1 cellular context compared by ENCODE assay signal in the genomic region with DNA sequence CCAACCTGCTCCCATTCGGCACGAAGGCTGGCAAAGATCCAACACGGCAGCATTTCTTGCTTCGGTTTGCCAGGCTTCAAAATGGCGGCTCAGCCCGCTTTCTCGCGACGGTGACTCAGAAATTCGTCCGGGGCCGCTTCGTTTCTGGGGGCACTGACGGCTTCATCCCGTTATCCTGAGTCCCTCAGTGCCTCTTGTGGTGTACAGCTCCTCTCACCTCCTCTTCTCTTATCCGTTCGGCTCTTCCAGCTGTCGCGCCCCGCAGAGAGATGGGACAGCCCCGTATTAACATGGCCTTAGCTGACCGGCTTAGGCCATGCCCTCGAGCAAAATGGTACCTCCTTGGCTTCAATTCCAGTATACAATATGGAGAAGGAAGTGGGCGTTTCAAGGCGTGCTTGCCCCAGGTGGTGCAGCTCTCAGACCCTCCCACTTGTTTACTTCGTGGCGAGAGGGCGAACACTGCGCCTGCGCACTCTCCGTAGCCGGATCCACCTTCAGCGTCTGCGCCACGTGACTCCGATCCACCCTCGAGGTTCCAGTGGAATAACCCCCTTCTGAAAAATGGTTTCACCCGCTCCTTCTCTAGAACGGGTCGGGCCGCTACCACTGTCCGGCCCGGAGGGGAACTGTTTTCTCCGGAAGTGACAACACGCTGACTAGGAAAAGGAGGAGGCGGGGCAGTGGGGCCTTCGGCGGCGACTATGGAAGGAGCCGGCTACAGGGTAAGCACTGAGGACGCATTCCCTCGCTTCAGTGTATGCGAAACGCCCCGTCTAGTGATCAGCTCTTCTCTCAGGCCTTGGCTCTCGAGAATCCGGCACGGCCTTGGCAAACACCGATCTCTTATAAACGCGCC.
TF ChIP-seq lines count a peak whose summit lies in the region.

A gene (minus strand): TSS at position 336 of the 859 bp plus-strand sequence. CDS start 4,060 bp downstream, outside the sequence.
A gene (plus strand): TSS at position 683 of the 859 bp plus-strand sequence. CDS start 22 bp downstream, at position 705.

TF ChIP-seq in HepG2, 621 proteins besides CTCF, POLR2A, EP300 and RAD21 (continued from another document and continues in another):
- TF ChIP-seq, protein P1, sequence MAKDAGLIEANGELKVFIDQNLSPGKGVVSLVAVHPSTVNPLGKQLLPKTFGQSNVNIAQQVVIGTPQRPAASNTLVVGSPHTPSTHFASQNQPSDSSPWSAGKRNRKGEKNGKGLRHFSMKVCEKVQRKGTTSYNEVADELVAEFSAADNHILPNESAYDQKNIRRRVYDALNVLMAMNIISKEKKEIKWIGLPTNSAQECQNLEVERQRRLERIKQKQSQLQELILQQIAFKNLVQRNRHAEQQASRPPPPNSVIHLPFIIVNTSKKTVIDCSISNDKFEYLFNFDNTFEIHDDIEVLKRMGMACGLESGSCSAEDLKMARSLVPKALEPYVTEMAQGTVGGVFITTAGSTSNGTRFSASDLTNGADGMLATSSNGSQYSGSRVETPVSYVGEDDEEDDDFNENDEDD (CRISPR knock-in tag; IDR thresholded peaks at IDR 0.05; ENCODE audit: borderline replicate concordance) = peak; percentile 58; the same call in 1 of the 2 replicates
- TF ChIP-seq PAWR (CRISPR knock-in tag; IDR thresholded peaks at IDR 0.05; ENCODE audit: borderline replicate concordance) (no peak), SOX5 (CRISPR knock-in tag; IDR thresholded peaks at IDR 0.05; ENCODE audit: borderline replicate concordance) (no peak), HNRNPLL (IDR thresholded peaks at IDR 0.05; ENCODE audit: low read depth, low read length, poor library complexity, severe bottlenecking) (peak; percentile 87), HMG20A (CRISPR knock-in tag; IDR thresholded peaks at IDR 0.05; ENCODE audit: borderline replicate concordance) (no peak), RCOR2 (CRISPR knock-in tag; IDR thresholded peaks at IDR 0.05) (no peak), SIX1 (CRISPR knock-in tag; IDR thresholded peaks at IDR 0.05; ENCODE audit: borderline replicate concordance) (no peak; the same call in 1 of the 2 replicates), PHF21A (CRISPR knock-in tag; IDR thresholded peaks at IDR 0.05) (peak; percentile 9; the same call in 1 of the 2 replicates), GABPB1 (CRISPR knock-in tag; IDR thresholded peaks at IDR 0.05) (peak; percentile 95), ZNF773 (CRISPR knock-in tag; IDR thresholded peaks at IDR 0.05; ENCODE audit: borderline replicate concordance) (no peak), ZEB1 (IDR thresholded peaks at IDR 0.05; ENCODE audit: insufficient replicate concordance, low read depth) (no peak), ZNF660 (CRISPR knock-in tag; IDR thresholded peaks at IDR 0.05; ENCODE audit: borderline replicate concordance, low read depth) (no peak), ZNF615 (CRISPR knock-in tag; IDR thresholded peaks at IDR 0.05; ENCODE audit: borderline replicate concordance) (no peak), ZNF883 (CRISPR knock-in tag; IDR thresholded peaks at IDR 0.05; ENCODE audit: not compliant biosample characterization) (no peak), ATM (IDR thresholded peaks at IDR 0.05; ENCODE audit: borderline replicate concordance) (no peak), NCOA2 (CRISPR knock-in tag; IDR thresholded peaks at IDR 0.05) (peak; percentile 54; the same call in 1 of the 2 replicates), ZFX (CRISPR knock-in tag; IDR thresholded peaks at IDR 0.05; ENCODE audit: low read depth) (peak; percentile 95), SP1 (IDR thresholded peaks at IDR 0.05) (no peak), SP1 (CRISPR knock-in tag; IDR thresholded peaks at IDR 0.05) (peak; percentile 98), NFE2 (CRISPR knock-in tag; IDR thresholded peaks at IDR 0.05) (no peak), ZNF224 (CRISPR knock-in tag; IDR thresholded peaks at IDR 0.05) (no peak), KLF9 (CRISPR knock-in tag; IDR thresholded peaks at IDR 0.05; ENCODE audit: low read depth) (peak; percentile 22; the same call in 1 of the 2 replicates), TARDBP (CRISPR knock-in tag; IDR thresholded peaks at IDR 0.05) (no peak), HDAC1 (CRISPR knock-in tag; IDR thresholded peaks at IDR 0.05) (peak; percentile 66), AGO1 (IDR thresholded peaks at IDR 0.05; ENCODE audit: low read depth, low read length, poor library complexity, severe bottlenecking) (no peak), ELF3 (CRISPR knock-in tag; IDR thresholded peaks at IDR 0.05) (peak; percentile 66), HIVEP1 (CRISPR knock-in tag; IDR thresholded peaks at IDR 0.05) (no peak), CBFB (CRISPR knock-in tag; IDR thresholded peaks at IDR 0.05) (no peak; the same call in 1 of the 2 replicates), CBX1 (IDR thresholded peaks at IDR 0.05; ENCODE audit: low read depth) (peak; percentile 31), TSC22D2 (CRISPR knock-in tag; IDR thresholded peaks at IDR 0.05; ENCODE audit: borderline replicate concordance) (0 out of 2 replicates have a peak, but pooled peaks have one; percentile 53)
- TF ChIP-seq, protein P2, sequence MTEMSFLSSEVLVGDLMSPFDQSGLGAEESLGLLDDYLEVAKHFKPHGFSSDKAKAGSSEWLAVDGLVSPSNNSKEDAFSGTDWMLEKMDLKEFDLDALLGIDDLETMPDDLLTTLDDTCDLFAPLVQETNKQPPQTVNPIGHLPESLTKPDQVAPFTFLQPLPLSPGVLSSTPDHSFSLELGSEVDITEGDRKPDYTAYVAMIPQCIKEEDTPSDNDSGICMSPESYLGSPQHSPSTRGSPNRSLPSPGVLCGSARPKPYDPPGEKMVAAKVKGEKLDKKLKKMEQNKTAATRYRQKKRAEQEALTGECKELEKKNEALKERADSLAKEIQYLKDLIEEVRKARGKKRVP (CRISPR knock-in tag; IDR thresholded peaks at IDR 0.05) = no peak; a peak in 1 of 4 replicates
- TF ChIP-seq, protein P3, sequence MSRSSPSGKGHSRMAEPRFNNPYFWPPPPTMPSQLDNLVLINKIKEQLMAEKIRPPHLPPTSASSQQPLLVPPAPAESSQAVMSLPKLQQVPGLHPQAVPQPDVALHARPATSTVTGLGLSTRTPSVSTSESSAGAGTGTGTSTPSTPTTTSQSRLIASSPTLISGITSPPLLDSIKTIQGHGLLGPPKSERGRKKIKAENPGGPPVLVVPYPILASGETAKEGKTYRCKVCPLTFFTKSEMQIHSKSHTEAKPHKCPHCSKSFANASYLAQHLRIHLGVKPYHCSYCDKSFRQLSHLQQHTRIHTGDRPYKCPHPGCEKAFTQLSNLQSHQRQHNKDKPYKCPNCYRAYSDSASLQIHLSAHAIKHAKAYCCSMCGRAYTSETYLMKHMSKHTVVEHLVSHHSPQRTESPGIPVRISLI (CRISPR knock-in tag; IDR thresholded peaks at IDR 0.05; ENCODE audit: borderline replicate concordance) = no peak
- TF ChIP-seq, protein P4, sequence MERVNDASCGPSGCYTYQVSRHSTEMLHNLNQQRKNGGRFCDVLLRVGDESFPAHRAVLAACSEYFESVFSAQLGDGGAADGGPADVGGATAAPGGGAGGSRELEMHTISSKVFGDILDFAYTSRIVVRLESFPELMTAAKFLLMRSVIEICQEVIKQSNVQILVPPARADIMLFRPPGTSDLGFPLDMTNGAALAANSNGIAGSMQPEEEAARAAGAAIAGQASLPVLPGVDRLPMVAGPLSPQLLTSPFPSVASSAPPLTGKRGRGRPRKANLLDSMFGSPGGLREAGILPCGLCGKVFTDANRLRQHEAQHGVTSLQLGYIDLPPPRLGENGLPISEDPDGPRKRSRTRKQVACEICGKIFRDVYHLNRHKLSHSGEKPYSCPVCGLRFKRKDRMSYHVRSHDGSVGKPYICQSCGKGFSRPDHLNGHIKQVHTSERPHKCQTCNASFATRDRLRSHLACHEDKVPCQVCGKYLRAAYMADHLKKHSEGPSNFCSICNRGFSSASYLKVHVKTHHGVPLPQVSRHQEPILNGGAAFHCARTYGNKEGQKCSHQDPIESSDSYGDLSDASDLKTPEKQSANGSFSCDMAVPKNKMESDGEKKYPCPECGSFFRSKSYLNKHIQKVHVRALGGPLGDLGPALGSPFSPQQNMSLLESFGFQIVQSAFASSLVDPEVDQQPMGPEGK (CRISPR knock-in tag; IDR thresholded peaks at IDR 0.05) = no peak
- TF ChIP-seq, protein P5, sequence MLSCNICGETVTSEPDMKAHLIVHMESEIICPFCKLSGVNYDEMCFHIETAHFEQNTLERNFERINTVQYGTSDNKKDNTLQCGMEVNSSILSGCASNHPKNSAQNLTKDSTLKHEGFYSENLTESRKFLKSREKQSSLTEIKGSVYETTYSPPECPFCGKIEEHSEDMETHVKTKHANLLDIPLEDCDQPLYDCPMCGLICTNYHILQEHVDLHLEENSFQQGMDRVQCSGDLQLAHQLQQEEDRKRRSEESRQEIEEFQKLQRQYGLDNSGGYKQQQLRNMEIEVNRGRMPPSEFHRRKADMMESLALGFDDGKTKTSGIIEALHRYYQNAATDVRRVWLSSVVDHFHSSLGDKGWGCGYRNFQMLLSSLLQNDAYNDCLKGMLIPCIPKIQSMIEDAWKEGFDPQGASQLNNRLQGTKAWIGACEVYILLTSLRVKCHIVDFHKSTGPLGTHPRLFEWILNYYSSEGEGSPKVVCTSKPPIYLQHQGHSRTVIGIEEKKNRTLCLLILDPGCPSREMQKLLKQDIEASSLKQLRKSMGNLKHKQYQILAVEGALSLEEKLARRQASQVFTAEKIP (CRISPR knock-in tag; IDR thresholded peaks at IDR 0.05; ENCODE audit: borderline replicate concordance) = no peak
- TF ChIP-seq, protein P6, sequence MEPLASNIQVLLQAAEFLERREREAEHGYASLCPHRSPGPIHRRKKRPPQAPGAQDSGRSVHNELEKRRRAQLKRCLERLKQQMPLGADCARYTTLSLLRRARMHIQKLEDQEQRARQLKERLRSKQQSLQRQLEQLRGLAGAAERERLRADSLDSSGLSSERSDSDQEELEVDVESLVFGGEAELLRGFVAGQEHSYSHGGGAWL (CRISPR knock-in tag; IDR thresholded peaks at IDR 0.05) = peak; percentile 41
- TF ChIP-seq, protein P7, sequence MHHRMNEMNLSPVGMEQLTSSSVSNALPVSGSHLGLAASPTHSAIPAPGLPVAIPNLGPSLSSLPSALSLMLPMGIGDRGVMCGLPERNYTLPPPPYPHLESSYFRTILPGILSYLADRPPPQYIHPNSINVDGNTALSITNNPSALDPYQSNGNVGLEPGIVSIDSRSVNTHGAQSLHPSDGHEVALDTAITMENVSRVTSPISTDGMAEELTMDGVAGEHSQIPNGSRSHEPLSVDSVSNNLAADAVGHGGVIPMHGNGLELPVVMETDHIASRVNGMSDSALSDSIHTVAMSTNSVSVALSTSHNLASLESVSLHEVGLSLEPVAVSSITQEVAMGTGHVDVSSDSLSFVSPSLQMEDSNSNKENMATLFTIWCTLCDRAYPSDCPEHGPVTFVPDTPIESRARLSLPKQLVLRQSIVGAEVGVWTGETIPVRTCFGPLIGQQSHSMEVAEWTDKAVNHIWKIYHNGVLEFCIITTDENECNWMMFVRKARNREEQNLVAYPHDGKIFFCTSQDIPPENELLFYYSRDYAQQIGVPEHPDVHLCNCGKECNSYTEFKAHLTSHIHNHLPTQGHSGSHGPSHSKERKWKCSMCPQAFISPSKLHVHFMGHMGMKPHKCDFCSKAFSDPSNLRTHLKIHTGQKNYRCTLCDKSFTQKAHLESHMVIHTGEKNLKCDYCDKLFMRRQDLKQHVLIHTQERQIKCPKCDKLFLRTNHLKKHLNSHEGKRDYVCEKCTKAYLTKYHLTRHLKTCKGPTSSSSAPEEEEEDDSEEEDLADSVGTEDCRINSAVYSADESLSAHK (CRISPR knock-in tag; IDR thresholded peaks at IDR 0.05; ENCODE audit: borderline replicate concordance) = no peak
- TF ChIP-seq, protein P8, sequence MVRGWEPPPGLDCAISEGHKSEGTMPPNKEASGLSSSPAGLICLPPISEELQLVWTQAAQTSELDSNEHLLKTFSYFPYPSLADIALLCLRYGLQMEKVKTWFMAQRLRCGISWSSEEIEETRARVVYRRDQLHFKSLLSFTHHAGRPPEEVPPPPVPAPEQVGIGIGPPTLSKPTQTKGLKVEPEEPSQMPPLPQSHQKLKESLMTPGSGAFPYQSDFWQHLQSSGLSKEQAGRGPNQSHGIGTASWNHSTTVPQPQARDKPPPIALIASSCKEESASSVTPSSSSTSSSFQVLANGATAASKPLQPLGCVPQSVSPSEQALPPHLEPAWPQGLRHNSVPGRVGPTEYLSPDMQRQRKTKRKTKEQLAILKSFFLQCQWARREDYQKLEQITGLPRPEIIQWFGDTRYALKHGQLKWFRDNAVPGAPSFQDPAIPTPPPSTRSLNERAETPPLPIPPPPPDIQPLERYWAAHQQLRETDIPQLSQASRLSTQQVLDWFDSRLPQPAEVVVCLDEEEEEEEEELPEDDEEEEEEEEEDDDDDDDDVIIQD (CRISPR knock-in tag; IDR thresholded peaks at IDR 0.05; ENCODE audit: low read depth) = 0 out of 2 replicates have a peak, but pooled peaks have one; percentile 15
- TF ChIP-seq, protein P9, sequence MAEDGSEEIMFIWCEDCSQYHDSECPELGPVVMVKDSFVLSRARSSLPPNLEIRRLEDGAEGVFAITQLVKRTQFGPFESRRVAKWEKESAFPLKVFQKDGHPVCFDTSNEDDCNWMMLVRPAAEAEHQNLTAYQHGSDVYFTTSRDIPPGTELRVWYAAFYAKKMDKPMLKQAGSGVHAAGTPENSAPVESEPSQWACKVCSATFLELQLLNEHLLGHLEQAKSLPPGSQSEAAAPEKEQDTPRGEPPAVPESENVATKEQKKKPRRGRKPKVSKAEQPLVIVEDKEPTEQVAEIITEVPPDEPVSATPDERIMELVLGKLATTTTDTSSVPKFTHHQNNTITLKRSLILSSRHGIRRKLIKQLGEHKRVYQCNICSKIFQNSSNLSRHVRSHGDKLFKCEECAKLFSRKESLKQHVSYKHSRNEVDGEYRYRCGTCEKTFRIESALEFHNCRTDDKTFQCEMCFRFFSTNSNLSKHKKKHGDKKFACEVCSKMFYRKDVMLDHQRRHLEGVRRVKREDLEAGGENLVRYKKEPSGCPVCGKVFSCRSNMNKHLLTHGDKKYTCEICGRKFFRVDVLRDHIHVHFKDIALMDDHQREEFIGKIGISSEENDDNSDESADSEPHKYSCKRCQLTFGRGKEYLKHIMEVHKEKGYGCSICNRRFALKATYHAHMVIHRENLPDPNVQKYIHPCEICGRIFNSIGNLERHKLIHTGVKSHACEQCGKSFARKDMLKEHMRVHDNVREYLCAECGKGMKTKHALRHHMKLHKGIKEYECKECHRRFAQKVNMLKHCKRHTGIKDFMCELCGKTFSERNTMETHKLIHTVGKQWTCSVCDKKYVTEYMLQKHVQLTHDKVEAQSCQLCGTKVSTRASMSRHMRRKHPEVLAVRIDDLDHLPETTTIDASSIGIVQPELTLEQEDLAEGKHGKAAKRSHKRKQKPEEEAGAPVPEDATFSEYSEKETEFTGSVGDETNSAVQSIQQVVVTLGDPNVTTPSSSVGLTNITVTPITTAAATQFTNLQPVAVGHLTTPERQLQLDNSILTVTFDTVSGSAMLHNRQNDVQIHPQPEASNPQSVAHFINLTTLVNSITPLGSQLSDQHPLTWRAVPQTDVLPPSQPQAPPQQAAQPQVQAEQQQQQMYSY (CRISPR knock-in tag; IDR thresholded peaks at IDR 0.05) = no peak
- TF ChIP-seq, protein P10, sequence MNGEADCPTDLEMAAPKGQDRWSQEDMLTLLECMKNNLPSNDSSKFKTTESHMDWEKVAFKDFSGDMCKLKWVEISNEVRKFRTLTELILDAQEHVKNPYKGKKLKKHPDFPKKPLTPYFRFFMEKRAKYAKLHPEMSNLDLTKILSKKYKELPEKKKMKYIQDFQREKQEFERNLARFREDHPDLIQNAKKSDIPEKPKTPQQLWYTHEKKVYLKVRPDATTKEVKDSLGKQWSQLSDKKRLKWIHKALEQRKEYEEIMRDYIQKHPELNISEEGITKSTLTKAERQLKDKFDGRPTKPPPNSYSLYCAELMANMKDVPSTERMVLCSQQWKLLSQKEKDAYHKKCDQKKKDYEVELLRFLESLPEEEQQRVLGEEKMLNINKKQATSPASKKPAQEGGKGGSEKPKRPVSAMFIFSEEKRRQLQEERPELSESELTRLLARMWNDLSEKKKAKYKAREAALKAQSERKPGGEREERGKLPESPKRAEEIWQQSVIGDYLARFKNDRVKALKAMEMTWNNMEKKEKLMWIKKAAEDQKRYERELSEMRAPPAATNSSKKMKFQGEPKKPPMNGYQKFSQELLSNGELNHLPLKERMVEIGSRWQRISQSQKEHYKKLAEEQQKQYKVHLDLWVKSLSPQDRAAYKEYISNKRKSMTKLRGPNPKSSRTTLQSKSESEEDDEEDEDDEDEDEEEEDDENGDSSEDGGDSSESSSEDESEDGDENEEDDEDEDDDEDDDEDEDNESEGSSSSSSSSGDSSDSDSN (CRISPR knock-in tag; IDR thresholded peaks at IDR 0.05) = no peak
